In genomic region chr9:91890662-91891061, GRCh38 we compare ENCODE assay signal across 24 cellular contexts. TPM values are rescaled to one million over a fixed set of nuclear protein-coding genes. Genes with fewer than 3 reads are reported as not detected.
"Had no signal": no experiment of that assay in that cellular context is flagged by ENCODE, and none has a peak within 500 bp of the region (broad histone marks: within the 10 kb centered on the region; RNA-seq: fewer than 3 reads in every experiment).

No MANE protein-coding gene starts in this region.

- H3K9me3 ChIP-seq: ascending aorta, body of pancreas had no signal

- H3K4me3 Mint-ChIP-seq: activated CD8-positive, alpha-beta memory T cell treated with anti-CD3 and anti-CD28 coated beads, Interleukin-2, amount 10 ng/mL, durations not matched to agents 7 days and 5 days; activated naive CD8-positive, alpha-beta T cell treated with anti-CD3 and anti-CD28 coated beads, Interleukin-2, amount 50 U/mL, for 24 hours; activated T-cell treated with anti-CD3 and anti-CD28 coated beads, Interleukin-2, amount 50 U/mL, for 4 hours; T-helper 17 cell; WTC11 had no signal

- H3K4me1 Mint-ChIP-seq: activated CD8-positive, alpha-beta memory T cell treated with anti-CD3 and anti-CD28 coated beads, Interleukin-2, amount 10 ng/mL, durations not matched to agents 7 days and 5 days; activated naive CD8-positive, alpha-beta T cell treated with anti-CD3 and anti-CD28 coated beads, Interleukin-2, amount 50 U/mL, for 24 hours; T-helper 17 cell had no signal

- H3K27me3 ChIP-seq: ascending aorta, body of pancreas had no signal

- H3K36me3 ChIP-seq: ascending aorta had no signal

- H3K4me1 ChIP-seq: ascending aorta had no signal

- H3K9ac ChIP-seq: KMS-11 had no signal

- H3K36me3 Mint-ChIP-seq: activated CD8-positive, alpha-beta memory T cell treated with anti-CD3 and anti-CD28 coated beads, Interleukin-2, amount 10 ng/mL, durations not matched to agents 7 days and 5 days; activated naive CD4-positive, alpha-beta T cell treated with anti-CD3 and anti-CD28 coated beads, Interleukin-2, amount 50 U/mL, for 72 hours; WTC11 had no signal

- H3K27ac ChIP-seq: ascending aorta, body of pancreas, KMS-11 had no signal

- ATAC-seq: activated CD8-positive, alpha-beta memory T cell treated with anti-CD3 and anti-CD28 coated beads, Interleukin-2, amount 10 ng/mL, durations not matched to agents 7 days and 5 days; activated naive CD4-positive, alpha-beta T cell treated with anti-CD3 and anti-CD28 coated beads, Interleukin-2, amount 50 U/mL, for 72 hours; activated naive CD8-positive, alpha-beta T cell treated with anti-CD3 and anti-CD28 coated beads, Interleukin-2, amount 50 U/mL, for 24 hours; activated T-cell treated with anti-CD3 and anti-CD28 coated beads, Interleukin-2, amount 50 U/mL, for 4 hours; body of pancreas; T-helper 17 cell; WTC11 had no signal

- H3K4me2 ChIP-seq: KMS-11 had no signal

- H3K27ac Mint-ChIP-seq: activated CD8-positive, alpha-beta memory T cell treated with anti-CD3 and anti-CD28 coated beads, Interleukin-2, amount 10 ng/mL, durations not matched to agents 7 days and 5 days; activated naive CD4-positive, alpha-beta T cell treated with anti-CD3 and anti-CD28 coated beads, Interleukin-2, amount 50 U/mL, for 72 hours; activated naive CD8-positive, alpha-beta T cell treated with anti-CD3 and anti-CD28 coated beads, Interleukin-2, amount 50 U/mL, for 24 hours; T-helper 17 cell; WTC11 had no signal

- H3K9me3 Mint-ChIP-seq: activated naive CD4-positive, alpha-beta T cell treated with anti-CD3 and anti-CD28 coated beads, Interleukin-2, amount 50 U/mL, for 72 hours; activated naive CD8-positive, alpha-beta T cell treated with anti-CD3 and anti-CD28 coated beads, Interleukin-2, amount 50 U/mL, for 24 hours; activated T-cell treated with anti-CD3 and anti-CD28 coated beads, Interleukin-2, amount 50 U/mL, for 4 hours; WTC11 had no signal

- DNase-seq: activated CD4-positive, alpha-beta T cell treated with anti-CD3 and anti-CD28 coated beads for 48 hours; activated CD4-positive, alpha-beta T cell treated with anti-CD3 and anti-CD28 coated beads, Interleukin-2, amount 50 U/mL, for 4 hours; activated CD4-positive, CD25-positive, alpha-beta regulatory T cell treated with anti-CD3 and anti-CD28 coated beads, Interleukin-2, amount 50 U/mL, for 72 hours; activated CD8-positive, alpha-beta memory T cell treated with anti-CD3 and anti-CD28 coated beads, Interleukin-2, amount 10 ng/mL, durations not matched to agents 7 days and 5 days; activated effector memory CD4-positive, alpha-beta T cell treated with anti-CD3 and anti-CD28 coated beads, Interleukin-2, amount 50 U/mL, for 16 hours; activated naive CD4-positive, alpha-beta T cell treated with Interleukin-2 at 50 U/mL for 16 hours; activated naive CD8-positive, alpha-beta T cell treated with anti-CD3 and anti-CD28 coated beads, Interleukin-2, amount 50 U/mL, for 24 hours; activated T-cell treated with anti-CD3 and anti-CD28 coated beads, Interleukin-2, amount 50 U/mL, for 4 hours; amniotic stem cell; body of pancreas; NCI-H1092; NCI-H1417; NCI-H1930; NCI-H2171; NCI-H2227 treated with DMSO at 0.1 percent for 48 hours; NCI-H446 treated with DMSO at 0.1 percent for 48 hours; NCI-H524 treated with DMSO at 0.1 percent for 48 hours; NCI-H774; T-helper 17 cell; T-helper 9 cell had no signal

- H3K4me3 ChIP-seq: ascending aorta, body of pancreas had no signal

RNA-seq across cellular contexts. Expression of gene ROR2, which starts 59.4 kb away (rescaled TPM):
- total RNA-seq: activated naive CD4-positive, alpha-beta T cell treated with anti-CD3 and anti-CD28 coated beads, Interleukin-2, amount 50 U/mL, for 72 hours had no signal
